20 cellular contexts compared by ENCODE assay signal in genomic region chr2:132521321-132521720, GRCh38.
DNase-seq lines count a peak whose midpoint lies in the region; ATAC-seq and TF ChIP-seq lines count a peak whose summit lies in the region.
"Had no signal": no experiment of that assay in that cellular context is flagged by ENCODE, and none has a peak within 500 bp of the region (broad histone marks: within the 10 kb centered on the region; RNA-seq: fewer than 3 reads in every experiment).

No MANE protein-coding gene starts in this region.

- in situ Hi-C loops in IMR-90 (cut with MboI; ENCODE audit: low sequenced_read_pairs) = no loop called here

- no peak overlapping the region for H2AFZ ChIP-seq in IMR-90 (replicated peaks; ENCODE audit: low read length, poor library complexity)

- no peak overlapping the region for H2BK120ac ChIP-seq in IMR-90 (ENCODE audit: low read depth, low read length)
- H2BK120ac ChIP-seq in mesendoderm (ENCODE audit: low read depth, low read length) = no peak overlapping the region

- no peak overlapping the region for H2AK9ac ChIP-seq in IMR-90 (replicated peaks; ENCODE audit: low read depth, low read length, poor library complexity)

- dilution Hi-C loops in IMR-90 (cut with HindIII; ENCODE audit: low sequenced_read_pairs, unreplicated experiment) = no loop called here

- intact Hi-C loops in IMR-90 (cut with micrococcal nuclease) (no loop called here), Right ventricle myocardium superior (cut with DNase I) (no loop called here)

- no peaks in the 10 kb centered on the region for H3K36me3 ChIP-seq in IMR-90 (ENCODE audit: control insufficient read depth, insufficient read depth, low read length)
- H3K36me3 ChIP-seq in mesendoderm (ENCODE audit: control insufficient read depth, insufficient read depth, low read length) = no peaks in the 10 kb centered on the region
- H3K36me3 ChIP-seq: prostate gland, vagina had no signal

- no peak overlapping the region for H3K14ac ChIP-seq in IMR-90 (replicated peaks; ENCODE audit: low read depth, low read length)

- H2BK20ac ChIP-seq in IMR-90 (ENCODE audit: low read depth, low read length) = no peak overlapping the region

- peak; percentile 56 for ATAC-seq in IMR-90 (ENCODE audit: low read depth)
- no peak for ATAC-seq in GM21786 (IDR thresholded peaks at IDR 0.05; ENCODE audit: unreplicated experiment)
- no peak for ATAC-seq in Right ventricle myocardium superior (ENCODE audit: poor library complexity)
- ATAC-seq in GM18909 (IDR thresholded peaks at IDR 0.05; ENCODE audit: poor library complexity, unreplicated experiment) = no peak
- ATAC-seq: activated CD8-positive, alpha-beta T cell treated with anti-CD3 and anti-CD28 coated beads for 36 hours; stimulated activated memory B cell treated with anti-CD40 and anti-IgM and Interleukin-4, amounts not matched to agents 10 μg/mL and 1 μg/mL and 100 μg/mL, for 72 hours had no signal

- H3K18ac ChIP-seq in IMR-90 (ENCODE audit: low read depth, low read length) (no peak overlapping the region), mesendoderm (ENCODE audit: low read length) (no peak overlapping the region)

- H3K56ac ChIP-seq in IMR-90 (ENCODE audit: extremely low read depth, insufficient read depth, low read length) (no peak overlapping the region), mesendoderm (ENCODE audit: low read length) (no peak overlapping the region)

- H2AK5ac ChIP-seq in IMR-90 (ENCODE audit: low read depth, low read length) (no peak overlapping the region), mesendoderm (ENCODE audit: low read length) (no peak overlapping the region)

- H3K27ac ChIP-seq in IMR-90 (ENCODE audit: insufficient read depth, low read length) (no peak overlapping the region), mesendoderm (ENCODE audit: low read depth, low read length) (no peak overlapping the region)
- H3K27ac ChIP-seq: HL-60, prostate gland, skin epidermis, vagina had no signal

- POLR2A ChIA-PET in IMR-90 (lab: Charles Lee; ENCODE audit: unreplicated experiment) = no interaction called here

- peaks cover 2% of the 10 kb centered on the region; the same call in 1 of the 2 replicates for H3K9me1 ChIP-seq in IMR-90 (ENCODE audit: insufficient read depth, low read length)

- CTCF ChIA-PET in IMR-90 (lab: Yijun Ruan, JAX) = no interaction called here

- no peak for TF ChIP-seq POLR2A in IMR-90 (IDR thresholded peaks at IDR 0.05; ENCODE audit: low read depth, low read length)

- no peaks in the 10 kb centered on the region for H3K9me3 ChIP-seq in IMR-90 (ENCODE audit: control insufficient read depth, insufficient read depth, low read length)
- H3K9me3 ChIP-seq: prostate gland, vagina had no signal

- H2BK5ac ChIP-seq in IMR-90 (ENCODE audit: low read depth, low read length, poor library complexity, severe bottlenecking) (no peak overlapping the region), mesendoderm (ENCODE audit: low read length) (no peak overlapping the region)

- H2BK15ac ChIP-seq in IMR-90 (ENCODE audit: low read depth, low read length) (no peak overlapping the region), mesendoderm (replicated peaks; ENCODE audit: low read depth) (no peak overlapping the region)

- H3K4ac ChIP-seq in IMR-90 (ENCODE audit: low read depth, low read length) (no peak overlapping the region), mesendoderm (ENCODE audit: low read depth, low read length) (no peak overlapping the region)

- H3K79me2 ChIP-seq in mesendoderm (ENCODE audit: control insufficient read depth, insufficient read depth, low read length) = no peaks in the 10 kb centered on the region

- no peak overlapping the region for H4K5ac ChIP-seq in IMR-90 (ENCODE audit: low read depth, low read length)
- H4K5ac ChIP-seq in mesendoderm (ENCODE audit: low read length) = no peak overlapping the region

- H3K23ac ChIP-seq in IMR-90 (ENCODE audit: low read depth, low read length) = no peak overlapping the region
- H3K23ac ChIP-seq in mesendoderm (ENCODE audit: low read length) = no peak overlapping the region

- no peak overlapping the region for H4K91ac ChIP-seq in IMR-90 (ENCODE audit: insufficient read depth, low read depth, low read length)

- H3K4me2 ChIP-seq in IMR-90 (ENCODE audit: low read depth, low read length) (no peak overlapping the region), mesendoderm (ENCODE audit: low read length) (no peak overlapping the region)

- no peak overlapping the region for H4K8ac ChIP-seq in IMR-90 (ENCODE audit: low read depth in 2 of 2, low read length in 2 of 2)
- H4K8ac ChIP-seq in mesendoderm (ENCODE audit: low read depth, low read length) = no peak overlapping the region

- H3K4me3 ChIP-seq in IMR-90 (ENCODE audit: insufficient read depth, low read depth, low read length) = no peak overlapping the region
- H3K4me3 ChIP-seq in mesendoderm (ENCODE audit: low read length) = no peak overlapping the region
- H3K4me3 ChIP-seq: prostate gland, skin epidermis, vagina had no signal

- no CpG with 5 or more reads among the region's 3 CpGs for WGBS in IMR-90 (ENCODE audit: extremely low coverage in 2 of 2, insufficient read length in 1 of 2), 2 experiments
- whole genome bisulfite sequencing in mesendoderm (ENCODE audit: extremely low coverage, insufficient coverage, low lambda C conversion rate) = no CpG with 5 or more reads among the region's 3 CpGs

- H3K4me1 ChIP-seq in IMR-90 (ENCODE audit: control insufficient read depth, insufficient read depth, low read length) = no peaks in the 10 kb centered on the region; the same call in 1 of the 2 replicates
- no peaks in the 10 kb centered on the region for H3K4me1 ChIP-seq in mesendoderm (ENCODE audit: control insufficient read depth, low read depth, low read length)
- H3K4me1 ChIP-seq: prostate gland, vagina had no signal

- H3K9ac ChIP-seq in IMR-90 (ENCODE audit: low read depth, low read length) (no peak overlapping the region), mesendoderm (ENCODE audit: low read length) (no peak overlapping the region)

- TF ChIP-seq CTCF in IMR-90 (conservative IDR thresholded peaks at IDR 0.05; ENCODE audit: low read depth, low read length) = no peak

- TF ChIP-seq RAD21 in IMR-90 (IDR thresholded peaks at IDR 0.05; ENCODE audit: low read length) = no peak

- H3K79me1 ChIP-seq in IMR-90 (ENCODE audit: low read depth in 1 of 2, low read length in 2 of 2) (no peaks in the 10 kb centered on the region; a peak in 1 of 4 replicates), mesendoderm (ENCODE audit: low read length) (no peaks in the 10 kb centered on the region)

- peaks cover 1% of the 10 kb centered on the region; the same call in 1 of the 2 replicates for H3K27me3 ChIP-seq in IMR-90 (ENCODE audit: control insufficient read depth, insufficient read depth, low read length)
- H3K27me3 ChIP-seq in mesendoderm (ENCODE audit: insufficient read depth, low read length, poor library complexity) = no peaks in the 10 kb centered on the region
- H3K27me3 ChIP-seq: vagina had no signal

- peak; percentile 15 for DNase-seq in Daoy (ENCODE audit: low read depth)
- peak; percentile 28 for DNase-seq in IMR-90
- peak; percentile 59 for DNase-seq in astrocyte of the hippocampus (ENCODE audit: low read depth, low spot score)
- DNase-seq in mesendoderm = peak; percentile 63
- DNase-seq in Right ventricle myocardium superior = no peak
- DNase-seq in NAMALWA (ENCODE audit: low spot score) = no peak
- DNase-seq: activated CD8-positive, alpha-beta T cell treated with anti-CD3 and anti-CD28 coated beads for 36 hours; activated T-cell treated with anti-CD3 and anti-CD28 coated beads for 4 hours; caudate nucleus; CD4-positive, alpha-beta memory T cell; immature natural killer cell; NCI-H1436 treated with DMSO at 0.1 percent for 48 hours; NCI-H510A treated with DMSO at 0.1 percent for 48 hours had no signal

- H4K20me1 ChIP-seq in IMR-90 (ENCODE audit: insufficient read depth, low read length) = no peaks in the 10 kb centered on the region

- no TSS peak for BruUV-seq in IMR-90 (replicated peaks; lab: Mats Ljungman, UMichigan)

TF ChIP-seq in IMR-90, 13 proteins besides CTCF, POLR2A, EP300 and RAD21:
- TF ChIP-seq RCOR1 (IDR thresholded peaks at IDR 0.05; ENCODE audit: insufficient replicate concordance, low read length) = no peak
- TF ChIP-seq CHD1 (IDR thresholded peaks at IDR 0.05; ENCODE audit: low read depth, low read length) = no peak
TF ChIP-seq in IMR-90: peak in this region for 0.

Comparison
In these comparisons a context has a peak if more than half of its experiments do, and no peak if none do; other contexts are left out.
1. DNase-seq: peak in Daoy (single experiment), IMR-90 (single experiment), astrocyte of the hippocampus (single experiment) and mesendoderm (single experiment); none in Right ventricle myocardium superior (single experiment) and NAMALWA (single experiment).